In genomic region chr4:187270154-187270553, GRCh38 we compare ENCODE assay signal across 27 cellular contexts.
"Had no signal": no experiment of that assay in that cellular context is flagged by ENCODE, and none has a peak within 500 bp of the region (broad histone marks: within the 10 kb centered on the region; RNA-seq: fewer than 3 reads in every experiment).

No MANE protein-coding gene starts in this region.

- H3K27me3 Mint-ChIP-seq: natural killer cell treated with Interleukin-12 subunit alpha and Interleukin-12 subunit beta and Interleukin-15 and Interleukin-18, amount 100 ng/mL, for 72 hours; progenitor cell of endocrine pancreas; stimulated activated naive B cell treated with anti-CD40 and anti-IgM and Interleukin-4, amounts not matched to agents 10 μg/mL and 1 μg/mL and 100 μg/mL, for 72 hours; stimulated activated naive CD8-positive, alpha-beta T cell treated with anti-CD3 and anti-CD28 coated beads, Interleukin-15, Interleukin-2, amounts not matched to agents 100 ng/mL and 50 ng/mL, for 24 hours had no signal

- H3K9me3 Mint-ChIP-seq: neural crest cell had no signal

- H3K27ac Mint-ChIP-seq: naive thymus-derived CD8-positive, alpha-beta T cell; natural killer cell treated with Interleukin-12 subunit alpha and Interleukin-12 subunit beta and Interleukin-15 and Interleukin-18, amount 100 ng/mL, for 72 hours; nephron progenitor cell; progenitor cell of endocrine pancreas; stimulated activated effector memory CD8-positive, alpha-beta T cell treated with anti-CD3 and anti-CD28 coated beads, Interleukin-12 subunit alpha, Interleukin-12 subunit beta, amount 100 ng/mL, for 72 hours; stimulated activated naive B cell treated with anti-CD40 and anti-IgM and Interleukin-4, amounts not matched to agents 10 μg/mL and 1 μg/mL and 100 μg/mL, for 72 hours; stimulated activated naive CD8-positive, alpha-beta T cell treated with anti-CD3 and anti-CD28 coated beads, Interleukin-15, Interleukin-2, amounts not matched to agents 100 ng/mL and 50 ng/mL, for 24 hours had no signal

- H3K36me3 Mint-ChIP-seq: naive thymus-derived CD8-positive, alpha-beta T cell; natural killer cell treated with Interleukin-12 subunit alpha and Interleukin-12 subunit beta and Interleukin-15 and Interleukin-18, amount 100 ng/mL, for 72 hours; stimulated activated effector memory CD8-positive, alpha-beta T cell treated with anti-CD3 and anti-CD28 coated beads, Interleukin-12 subunit alpha, Interleukin-12 subunit beta, amount 100 ng/mL, for 72 hours; stimulated activated naive B cell treated with anti-CD40 and anti-IgM and Interleukin-4, amounts not matched to agents 10 μg/mL and 1 μg/mL and 100 μg/mL, for 72 hours had no signal

- H3K4me3 Mint-ChIP-seq: naive thymus-derived CD8-positive, alpha-beta T cell; natural killer cell treated with Interleukin-12 subunit alpha and Interleukin-12 subunit beta and Interleukin-15 and Interleukin-18, amount 100 ng/mL, for 72 hours; nephron progenitor cell; neural crest cell; stimulated activated effector memory CD8-positive, alpha-beta T cell treated with anti-CD3 and anti-CD28 coated beads, Interleukin-12 subunit alpha, Interleukin-12 subunit beta, amount 100 ng/mL, for 72 hours; stimulated activated naive B cell treated with anti-CD40 and anti-IgM and Interleukin-4, amounts not matched to agents 10 μg/mL and 1 μg/mL and 100 μg/mL, for 72 hours; stimulated activated naive CD8-positive, alpha-beta T cell treated with anti-CD3 and anti-CD28 coated beads, Interleukin-15, Interleukin-2, amounts not matched to agents 100 ng/mL and 50 ng/mL, for 24 hours had no signal

- ATAC-seq: naive thymus-derived CD8-positive, alpha-beta T cell; natural killer cell treated with Interleukin-12 subunit alpha and Interleukin-12 subunit beta and Interleukin-15 and Interleukin-18, amount 100 ng/mL, for 72 hours; psoas muscle; right cardiac atrium; right lobe of liver; stimulated activated effector memory CD8-positive, alpha-beta T cell treated with anti-CD3 and anti-CD28 coated beads, Interleukin-12 subunit alpha, Interleukin-12 subunit beta, amount 100 ng/mL, for 72 hours; stimulated activated naive B cell treated with anti-CD40 and anti-IgM and Interleukin-4, amounts not matched to agents 10 μg/mL and 1 μg/mL and 100 μg/mL, for 72 hours had no signal

- DNase-seq: naive thymus-derived CD8-positive, alpha-beta T cell; nephron progenitor cell; nucleus accumbens; ovary; posterior cingulate gyrus; psoas muscle; right cardiac atrium; right lobe of liver; sigmoid colon; small intestine; stimulated activated CD4-positive, alpha-beta T cell treated with anti-CD3 and anti-CD28 coated beads, Interleukin-15, amount 100 ng/mL, for 24 hours; stimulated activated CD4-positive, alpha-beta T cell treated with anti-CD3 and anti-CD28 coated beads, Interleukin-2, amount 100 ng/mL, for 24 hours; stimulated activated CD4-positive, alpha-beta T cell treated with anti-CD3 and anti-CD28 coated beads, Interleukin-2, amount 100 ng/mL, for 48 hours; stimulated activated CD4-positive, alpha-beta T cell treated with anti-CD3 and anti-CD28 coated beads, Interleukin-4, amount 100 ng/mL, for 24 hours; stimulated activated naive B cell treated with anti-CD40 and anti-IgM and Interleukin-4, amounts not matched to agents 10 μg/mL and 1 μg/mL and 100 μg/mL, for 72 hours; stimulated activated naive CD4-positive, alpha-beta T cell treated with Interleukin-2 at 50 U/mL for 16 hours; stomach; thyroid gland; trophoblast cell; upper lobe of left lung had no signal

- H3K4me1 Mint-ChIP-seq: naive thymus-derived CD8-positive, alpha-beta T cell; neural crest cell; stimulated activated effector memory CD8-positive, alpha-beta T cell treated with anti-CD3 and anti-CD28 coated beads, Interleukin-12 subunit alpha, Interleukin-12 subunit beta, amount 100 ng/mL, for 72 hours; stimulated activated naive B cell treated with anti-CD40 and anti-IgM and Interleukin-4, amounts not matched to agents 10 μg/mL and 1 μg/mL and 100 μg/mL, for 72 hours had no signal

- H3K4me3 ChIP-seq: ovary, psoas muscle, right lobe of liver, sigmoid colon, stomach, thoracic aorta, thyroid gland, tibial nerve, upper lobe of left lung had no signal
